In the genomic region with DNA sequence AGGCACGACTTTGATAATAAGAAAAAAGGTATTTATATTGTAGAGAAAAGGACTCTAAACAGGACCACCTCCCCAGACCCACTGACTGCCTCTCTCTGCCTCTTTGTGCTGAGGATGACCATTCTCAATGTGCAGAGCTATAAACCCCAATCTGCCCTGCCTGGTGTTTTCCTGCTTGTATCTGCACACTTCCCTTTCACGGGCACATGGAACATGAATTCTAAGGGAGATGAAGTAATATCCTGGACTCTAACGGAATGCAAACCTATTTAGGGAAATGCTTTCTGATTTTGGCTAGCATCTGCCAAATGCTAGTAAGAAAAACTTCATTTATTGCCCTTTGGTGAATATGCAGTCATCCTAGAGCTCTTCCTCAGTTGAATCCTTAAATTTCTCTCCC, we compare ENCODE assay signal across 17 cellular contexts. TPM values are rescaled to one million over a fixed set of nuclear protein-coding genes. Genes with fewer than 3 reads are reported as not detected.
"Had no signal": no experiment of that assay in that cellular context is flagged by ENCODE, and none has a peak within 500 bp of the region (broad histone marks: within the 10 kb centered on the region; RNA-seq: fewer than 3 reads in every experiment).

No MANE protein-coding gene starts in this region.

- H3K27ac ChIP-seq: body of pancreas, prostate gland, right lobe of liver had no signal

- H3K27me3 ChIP-seq: body of pancreas, right lobe of liver had no signal

- ATAC-seq: activated CD8-positive, alpha-beta memory T cell treated with anti-CD3 and anti-CD28 coated beads, Interleukin-2, amount 10 ng/mL, durations not matched to agents 7 days and 5 days; body of pancreas; esophagus mucosa; left lobe of liver; mucosa of descending colon; stimulated activated naive B cell treated with anti-CD40 and anti-IgM and Interleukin-4, amounts not matched to agents 10 μg/mL and 1 μg/mL and 100 μg/mL, for 72 hours had no signal

- H3K36me3 ChIP-seq: prostate gland, right lobe of liver had no signal

- H3K9me3 ChIP-seq: body of pancreas, mucosa of descending colon, prostate gland, right lobe of liver had no signal

- DNase-seq: activated CD4-positive, alpha-beta memory T cell treated with anti-CD3 and anti-CD28 coated beads, Interleukin-2, amount 10 ng/mL, durations not matched to agents 7 days and 5 days; activated CD4-positive, alpha-beta T cell treated with anti-CD3 and anti-CD28 coated beads for 4 hours; activated CD8-positive, alpha-beta memory T cell treated with anti-CD3 and anti-CD28 coated beads, Interleukin-2, amount 10 ng/mL, durations not matched to agents 7 days and 5 days; body of pancreas; central memory CD4-positive, alpha-beta T cell; kidney; mucosa of descending colon; naive B cell; right lobe of liver; stimulated activated naive B cell treated with anti-CD40 and anti-IgM and Interleukin-4, amounts not matched to agents 10 μg/mL and 1 μg/mL and 100 μg/mL, for 72 hours had no signal

- H3K4me1 ChIP-seq: body of pancreas, prostate gland, right lobe of liver had no signal

- H3K4me3 ChIP-seq: body of pancreas, mucosa of descending colon, prostate gland, right lobe of liver had no signal

RNA-seq across cellular contexts. Expression of a gene that starts 2.4 kb away (rescaled TPM):
- total RNA-seq: activated CD4-positive, alpha-beta memory T cell treated with anti-CD3 and anti-CD28 coated beads, Interleukin-2, amount 10 ng/mL, durations not matched to agents 7 days and 5 days; activated CD8-positive, alpha-beta memory T cell treated with anti-CD3 and anti-CD28 coated beads, Interleukin-2, amount 10 ng/mL, durations not matched to agents 7 days and 5 days; neural crest cell; osteoblast; SK-MEL-5; T-helper 2 cell treated with Interferon-gamma antibody and Interleukin-4, amounts not matched to agents 100 ng/mL and 5 ng/mL, for 36 hours had no signal
